20 cellular contexts compared by ENCODE assay signal in genomic region chr6:89002523-89002922, GRCh38. TPM values are rescaled to one million over a fixed set of nuclear protein-coding genes. Genes with fewer than 3 reads are reported as not detected.
A peak's percentile ranks its signal among the peaks of the same experiment; 100 is the strongest.
DNase-seq lines count a peak whose midpoint lies in the region; ATAC-seq, FAIRE-seq and TF ChIP-seq lines count a peak whose summit lies in the region.
"Had no signal": no experiment of that assay in that cellular context is flagged by ENCODE, and none has a peak within 500 bp of the region (broad histone marks: within the 10 kb centered on the region; RNA-seq: fewer than 3 reads in every experiment).

No MANE protein-coding gene starts in this region.

- H3K4me3 Mint-ChIP-seq in activated T-cell treated with anti-CD3 and anti-CD28 coated beads, Interleukin-2, amount 50 U/mL, for 72 hours, result no peak overlapping the region
- H3K4me3 Mint-ChIP-seq in CD4-positive, alpha-beta memory T cell, result no peak overlapping the region
- H3K4me3 Mint-ChIP-seq: CD14-positive monocyte; CD8-positive, alpha-beta T cell; H9 had no signal

- no peaks in the 10 kb centered on the region for H3K36me3 ChIP-seq in K562 (ENCODE audit: control insufficient read depth, insufficient read depth, low read length)
- no peaks in the 10 kb centered on the region for H3K36me3 ChIP-seq in CD4-positive, alpha-beta memory T cell (ENCODE audit: insufficient read depth, low read length)
- H3K36me3 ChIP-seq: BLaER1 had no signal

- TF ChIP-seq CTCF in K562 (IDR thresholded peaks at IDR 0.05 in 2 of 3, conservative IDR thresholded peaks at IDR 0.05 in 1 of 3; ENCODE audit: insufficient read depth in 2 of 3, low read depth in 1 of 3, low read length in 3 of 3), result no peak

- no peaks in the 10 kb centered on the region for H4K20me1 ChIP-seq in K562 (replicated peaks; ENCODE audit: control insufficient read depth, insufficient read depth, low read length)
- H4K20me1 ChIP-seq: BLaER1 had no signal

- TF ChIP-seq RAD21 in Ishikawa (IDR thresholded peaks at IDR 0.05; ENCODE audit: low read depth) (no peak), K562 (CRISPR knock-in tag; conservative IDR thresholded peaks at IDR 0.05 in 1 of 2, IDR thresholded peaks at IDR 0.05 in 1 of 2) (no peak)

- TF ChIP-seq POLR2A in K562 (conservative IDR thresholded peaks at IDR 0.05), result no peak

- TF ChIP-seq EP300 in Ishikawa (IDR thresholded peaks at IDR 0.05; ENCODE audit: borderline replicate concordance) (no peak), K562 (IDR thresholded peaks at IDR 0.05; ENCODE audit: low read length) (no peak)

- POLR2A ChIA-PET in K562 (lab: Yijun Ruan, JAX), result interaction anchor here (0.6 to 0.7 kb wide), 2 partner anchors 44 to 634 kb away, joined by 3 read pairs; no protein-coding TSS in a partner anchor
- POLR2A ChIA-PET in CD4-positive, alpha-beta memory T cell (lab: Charles Lee; ENCODE audit: partially characterized antibody), result no interaction called here

- in situ Hi-C loops in K562 (cut with MboI), result no loop called here

- 0 out of 5 replicates have a peak, but pooled peaks cover 0 to 2% of the 10 kb centered on the region in 2 experiments for H3K27me3 ChIP-seq in K562 (ENCODE audit: control insufficient read depth in 2 of 2, insufficient read depth in 2 of 2, low read length in 2 of 2)
- H3K27me3 ChIP-seq in CD4-positive, alpha-beta memory T cell (ENCODE audit: insufficient read depth, low read length), result no peaks in the 10 kb centered on the region
- H3K27me3 ChIP-seq: BLaER1 had no signal

- no peaks in the 10 kb centered on the region for H3K27me3 Mint-ChIP-seq in activated T-cell treated with anti-CD3 and anti-CD28 coated beads, Interleukin-2, amount 50 U/mL, for 72 hours (ENCODE audit: low read depth)
- H3K27me3 Mint-ChIP-seq in CD4-positive, alpha-beta memory T cell, result peaks cover 3 to 4% of the 10 kb centered on the region in 2 donors

- no peaks in the 10 kb centered on the region for H3K9me1 ChIP-seq in K562 (ENCODE audit: control insufficient read depth, insufficient read depth, low read length)

- FAIRE-seq in K562 (lab: Jason Lieb, UNC), result no peak
- FAIRE-seq: G401.6, GM12891, GM19239, H1 had no signal

- H3K9ac ChIP-seq in K562 (ENCODE audit: insufficient read depth in 1 of 2, low read depth in 2 of 2, low read length in 2 of 2), result no peak overlapping the region
- H3K9ac ChIP-seq: BLaER1 had no signal

- H3K27ac Mint-ChIP-seq in activated T-cell treated with anti-CD3 and anti-CD28 coated beads, Interleukin-2, amount 50 U/mL, for 72 hours, result peak overlapping the region; percentile 72
- no peak overlapping the region for H3K27ac Mint-ChIP-seq in CD4-positive, alpha-beta memory T cell
- H3K27ac Mint-ChIP-seq: CD14-positive monocyte; CD8-positive, alpha-beta T cell; H9 had no signal

- no peaks in the 10 kb centered on the region; a peak in 1 of 5 replicates for H3K4me1 ChIP-seq in K562 (replicated peaks in 1 of 2; ENCODE audit: control insufficient read depth in 2 of 2, insufficient read depth in 2 of 2, low read length in 2 of 2)
- no peaks in the 10 kb centered on the region for H3K4me1 ChIP-seq in CD4-positive, alpha-beta memory T cell (ENCODE audit: insufficient read depth, low read length)

- ATAC-seq in activated T-cell treated with anti-CD3 and anti-CD28 coated beads, Interleukin-2, amount 50 U/mL, for 72 hours (replicated peaks in 1 of 2), result no peak
- ATAC-seq in K562, result no peak
- ATAC-seq: CD8-positive, alpha-beta T cell had no signal

- no peaks in the 10 kb centered on the region for H3K4me1 Mint-ChIP-seq in activated T-cell treated with anti-CD3 and anti-CD28 coated beads, Interleukin-2, amount 50 U/mL, for 72 hours (ENCODE audit: low read depth)
- peaks cover 0 to 3% (median under 1%) of the 10 kb centered on the region in 4 donors for H3K4me1 Mint-ChIP-seq in CD4-positive, alpha-beta memory T cell

- H3K4me3 ChIP-seq in K562, result no peak overlapping the region
- no peak overlapping the region for H3K4me3 ChIP-seq in CD4-positive, alpha-beta memory T cell (ENCODE audit: low read length in 2 of 2)
- H3K4me3 ChIP-seq: BLaER1 had no signal

- H3K9me3 Mint-ChIP-seq in activated T-cell treated with anti-CD3 and anti-CD28 coated beads, Interleukin-2, amount 50 U/mL, for 72 hours, result no peaks in the 10 kb centered on the region
- H3K9me3 Mint-ChIP-seq in CD4-positive, alpha-beta memory T cell, result no peaks in the 10 kb centered on the region
- H3K9me3 Mint-ChIP-seq: CD8-positive, alpha-beta T cell; H9 had no signal

- no peak for DNase-seq in activated T-cell treated with anti-CD3 and anti-CD28 coated beads, Interleukin-2, amount 50 U/mL, for 72 hours
- no peak for DNase-seq in activated T-cell treated with anti-CD3 and anti-CD28 coated beads, Interleukin-2, amount 50 U/mL, for 48 hours
- DNase-seq in K562 (ENCODE audit: extremely low read depth in 1 of 4, low spot score in 3 of 4) (no peak), anterior cingulate cortex (lab: John Stamatoyannopoulos, UW) (no peak), T-helper 9 cell (no peak)
- no peak for DNase-seq in CD4-positive, alpha-beta memory T cell
- DNase-seq: 8988T; CD8-positive, alpha-beta T cell; DMS 273 treated with DMSO at 0.1 percent for 48 hours; DMS53; DND-41; EL; H9 had no signal

- H3K9me3 ChIP-seq in K562 (replicated peaks; ENCODE audit: control insufficient read depth, insufficient read depth, low read depth, low read length), result no peaks in the 10 kb centered on the region
- no peaks in the 10 kb centered on the region for H3K9me3 ChIP-seq in CD4-positive, alpha-beta memory T cell (ENCODE audit: control insufficient read depth in 1 of 2, low read length in 2 of 2)
- H3K9me3 ChIP-seq: BLaER1 had no signal

- H3K79me2 ChIP-seq in K562 (ENCODE audit: control insufficient read depth, insufficient read depth, low read length), result no peaks in the 10 kb centered on the region

- BruUV-seq in K562 (replicated peaks; lab: Mats Ljungman, UMichigan), result no TSS peak

- no peak overlapping the region for H2AFZ ChIP-seq in K562 (ENCODE audit: low read depth, low read length)

- no peaks in the 10 kb centered on the region for H3K36me3 Mint-ChIP-seq in activated T-cell treated with anti-CD3 and anti-CD28 coated beads, Interleukin-2, amount 50 U/mL, for 72 hours (ENCODE audit: insufficient read depth in 2 of 2)
- no peaks in the 10 kb centered on the region for H3K36me3 Mint-ChIP-seq in CD4-positive, alpha-beta memory T cell
- H3K36me3 Mint-ChIP-seq: CD14-positive monocyte; CD8-positive, alpha-beta T cell had no signal

- no peak overlapping the region for H3K27ac ChIP-seq in K562 (ENCODE audit: extremely low read depth, low read depth, low read length)
- H3K27ac ChIP-seq in CD4-positive, alpha-beta memory T cell (ENCODE audit: low read depth, low read length), result no peak overlapping the region
- H3K27ac ChIP-seq: BLaER1 had no signal

- 2% methylated on average over 4 of the region's 4 CpGs for WGBS in K562 (ENCODE audit: insufficient coverage, low coverage, missing lambda C conversion rate)

- intact Hi-C loops in K562 (cut with micrococcal nuclease), result loop anchor here (5.0 kb wide), 1 partner anchor 80 kb away; the partner anchor contains the start of gene PNRC1
- intact Hi-C loops in CD4-positive, alpha-beta memory T cell (cut with micrococcal nuclease), result no loop called here

- no peak overlapping the region for H3K4me2 ChIP-seq in K562 (ENCODE audit: insufficient read depth, low read length)
- H3K4me2 ChIP-seq: BLaER1 had no signal

- CTCF ChIA-PET in K562 (lab: Yijun Ruan, JAX; ENCODE audit: low intra/inter-chr PET ratio), result no interaction called here
- CTCF ChIA-PET in CD4-positive, alpha-beta memory T cell (lab: Charles Lee; ENCODE audit: partially characterized antibody), result interaction anchor here (1.3 kb wide), 1 partner anchor 369 kb away, joined by 3 read pairs; no protein-coding TSS in a partner anchor

TF ChIP-seq in Ishikawa, 13 proteins besides CTCF, POLR2A, EP300 and RAD21:
- TF ChIP-seq CEBPB (IDR thresholded peaks at IDR 0.05), result peak; percentile 40; the same call in 1 of the 2 replicates
- no peak for TF ChIP-seq CREB1 (IDR thresholded peaks at IDR 0.05; ENCODE audit: low read depth)

TF ChIP-seq in K562, 482 proteins besides CTCF, POLR2A, EP300 and RAD21 (continues in another document):
- TF ChIP-seq CEBPG (CRISPR knock-in tag; IDR thresholded peaks at IDR 0.05) (no peak), CEBPG (tag; conservative IDR thresholded peaks at IDR 0.05 in 1 of 2, IDR thresholded peaks at IDR 0.05 in 1 of 2) (peak; percentile 63), KAT2B (IDR thresholded peaks at IDR 0.05; ENCODE audit: low read depth, low read length) (no peak), NBN (IDR thresholded peaks at IDR 0.05; ENCODE audit: low read depth) (no peak), ZNF830 (CRISPR knock-in tag; IDR thresholded peaks at IDR 0.05) (no peak), RBM39 (optimal IDR thresholded peaks at IDR 0.05; ENCODE audit: low read depth, low read length) (no peak), PTRF (tag; IDR thresholded peaks at IDR 0.05) (no peak), CGGBP1 (CRISPR knock-in tag; IDR thresholded peaks at IDR 0.05) (no peak)

RNA-seq across cellular contexts. Expression of gene RNGTT, which starts 39.1 kb away (rescaled TPM):
- total RNA-seq in activated T-cell treated with anti-CD3 and anti-CD28 coated beads, Interleukin-2, amount 50 U/mL, for 72 hours, result 10 to 100 TPM; 18.1 to 18.2 TPM
- 25.2 and 72.6 TPM in 2 replicates for total RNA-seq in K562 (2011; cell fraction: chromatin; rRNA removed; ENCODE audit: low replicate concordance)
- total RNA-seq in K562 (2011; cell fraction: nucleolus; rRNA removed), result 10.7 and 13.8 TPM in 2 replicates
- total RNA-seq in K562 (2011; cell fraction: nucleoplasm; rRNA removed), result 18.9 and 20.8 TPM in 2 replicates
- 18.5 and 21.7 TPM in 2 replicates for total RNA-seq in K562 (2014; rRNA removed)
- 31.7 and 35.0 TPM in 2 replicates for total RNA-seq in K562 (2014; rRNA removed; fragmentation: Illumina TruSeq; extraction: Trizol)
- total RNA-seq in K562 (2015; rRNA removed; fragmentation: Illumina TruSeq; extraction: Trizol), result 27.6 and 29.9 TPM in 2 replicates
- total RNA-seq in K562 (2021), result 17.5 and 19.5 TPM in 2 replicates
- polyA plus RNA-seq in K562 (2011; rRNA removed), result 9.5 and 13.7 TPM in 2 replicates
- polyA plus RNA-seq in K562 (2011; cell fraction: cytosol; rRNA removed), result 2.5 and 5.2 TPM in 2 replicates
- polyA plus RNA-seq in K562 (2011; cell fraction: nucleus; rRNA removed), result 5.8 and 7.0 TPM in 2 replicates
- 10.9 and 11.6 TPM in 2 replicates for polyA plus RNA-seq in K562 (2012)
- polyA plus RNA-seq in K562 (2014; fragmentation: Illumina TruSeq; extraction: Trizol), result 16.9 and 21.3 TPM in 2 replicates
- polyA plus RNA-seq in K562 (2014; fragmentation: Nextera tagmentation; extraction: Ambion mirVana), result 1 to 10 TPM; 6.1 to 7.8 TPM
- polyA plus RNA-seq in K562 (2014; rRNA removed), result 12.6 and 14.2 TPM in 2 replicates
- 36.1 and 36.7 TPM in 2 replicates for polyA minus RNA-seq in K562 (2011; rRNA and poly(A)+ RNA removed)
- 7.3 and 9.0 TPM in 2 replicates for polyA minus RNA-seq in K562 (2011; cell fraction: cytosol; rRNA and poly(A)+ RNA removed)
- 16.7 and 32.3 TPM in 2 replicates for polyA minus RNA-seq in K562 (2011; cell fraction: nucleus; rRNA and poly(A)+ RNA removed)
- 10 to 100 TPM; 17.4 to 21.8 TPM for total RNA-seq in CD4-positive, alpha-beta memory T cell
- polyA plus RNA-seq in CD4-positive, alpha-beta memory T cell, result 10 to 100 TPM; 17.3 to 20.8 TPM
